ENCODE assay signal across 10 cellular contexts in genomic region chr6:4914412-4915159, GRCh38.
DNase-seq lines count a peak whose midpoint lies in the region; ATAC-seq lines count a peak whose summit lies in the region.
"Had no signal": no experiment of that assay in that cellular context is flagged by ENCODE, and none has a peak within 500 bp of the region (broad histone marks: within the 10 kb centered on the region; RNA-seq: fewer than 3 reads in every experiment).

No MANE protein-coding gene starts in this region.

- no peak overlapping the region for H3K27ac Mint-ChIP-seq in activated CD4-positive, alpha-beta T cell treated with anti-CD3 and anti-CD28 coated beads for 36 hours
- H3K27ac Mint-ChIP-seq in activated naive CD8-positive, alpha-beta T cell treated with anti-CD3 and anti-CD28 coated beads, Interleukin-2, amount 10 ng/mL, durations not matched to agents 7 days and 5 days: peak overlapping the region; percentile 68
- peak overlapping the region; percentile 63 for H3K27ac Mint-ChIP-seq in stimulated activated naive CD8-positive, alpha-beta T cell treated with anti-CD3 and anti-CD28 coated beads, Interleukin-15, Interleukin-2, amounts not matched to agents 100 ng/mL and 50 ng/mL, for 24 hours
- H3K27ac Mint-ChIP-seq: activated naive CD4-positive, alpha-beta T cell treated with anti-CD3 and anti-CD28 coated beads for 36 hours had no signal

- H3K4me3 Mint-ChIP-seq in activated CD4-positive, alpha-beta T cell treated with anti-CD3 and anti-CD28 coated beads for 36 hours: no peak overlapping the region
- peak overlapping the region; percentile 52 for H3K4me3 Mint-ChIP-seq in activated naive CD8-positive, alpha-beta T cell treated with anti-CD3 and anti-CD28 coated beads, Interleukin-2, amount 10 ng/mL, durations not matched to agents 7 days and 5 days
- no peak overlapping the region for H3K4me3 Mint-ChIP-seq in stimulated activated naive CD8-positive, alpha-beta T cell treated with anti-CD3 and anti-CD28 coated beads, Interleukin-15, Interleukin-2, amounts not matched to agents 100 ng/mL and 50 ng/mL, for 24 hours
- H3K4me3 Mint-ChIP-seq: activated naive CD4-positive, alpha-beta T cell treated with anti-CD3 and anti-CD28 coated beads for 36 hours had no signal

- no peaks in the 10 kb centered on the region for H3K9me3 Mint-ChIP-seq in activated CD4-positive, alpha-beta T cell treated with anti-CD3 and anti-CD28 coated beads for 36 hours (ENCODE audit: low read depth)
- H3K9me3 Mint-ChIP-seq in activated naive CD8-positive, alpha-beta T cell treated with anti-CD3 and anti-CD28 coated beads, Interleukin-2, amount 10 ng/mL, durations not matched to agents 7 days and 5 days: no peaks in the 10 kb centered on the region
- H3K9me3 Mint-ChIP-seq in stimulated activated naive CD8-positive, alpha-beta T cell treated with anti-CD3 and anti-CD28 coated beads, Interleukin-15, Interleukin-2, amounts not matched to agents 100 ng/mL and 50 ng/mL, for 24 hours: no peaks in the 10 kb centered on the region
- H3K9me3 Mint-ChIP-seq: activated naive CD4-positive, alpha-beta T cell treated with anti-CD3 and anti-CD28 coated beads for 36 hours had no signal

- peaks cover 15% of the 10 kb centered on the region for H3K36me3 Mint-ChIP-seq in activated CD4-positive, alpha-beta T cell treated with anti-CD3 and anti-CD28 coated beads for 36 hours (ENCODE audit: low read depth)
- peaks cover 19% of the 10 kb centered on the region for H3K36me3 Mint-ChIP-seq in activated naive CD8-positive, alpha-beta T cell treated with anti-CD3 and anti-CD28 coated beads, Interleukin-2, amount 10 ng/mL, durations not matched to agents 7 days and 5 days
- H3K36me3 Mint-ChIP-seq in stimulated activated naive CD8-positive, alpha-beta T cell treated with anti-CD3 and anti-CD28 coated beads, Interleukin-15, Interleukin-2, amounts not matched to agents 100 ng/mL and 50 ng/mL, for 24 hours (ENCODE audit: low read depth): peaks cover 18% of the 10 kb centered on the region

- peaks cover 53% of the 10 kb centered on the region for H3K4me1 Mint-ChIP-seq in activated CD4-positive, alpha-beta T cell treated with anti-CD3 and anti-CD28 coated beads for 36 hours
- peaks cover 51% of the 10 kb centered on the region for H3K4me1 Mint-ChIP-seq in activated naive CD8-positive, alpha-beta T cell treated with anti-CD3 and anti-CD28 coated beads, Interleukin-2, amount 10 ng/mL, durations not matched to agents 7 days and 5 days
- H3K4me1 Mint-ChIP-seq in stimulated activated naive CD8-positive, alpha-beta T cell treated with anti-CD3 and anti-CD28 coated beads, Interleukin-15, Interleukin-2, amounts not matched to agents 100 ng/mL and 50 ng/mL, for 24 hours (ENCODE audit: low read depth): peaks cover 58% of the 10 kb centered on the region

- ATAC-seq in activated CD4-positive, alpha-beta T cell treated with anti-CD3 and anti-CD28 coated beads for 36 hours: peak; percentile 70
- peak; percentile 48 for ATAC-seq in activated naive CD8-positive, alpha-beta T cell treated with anti-CD3 and anti-CD28 coated beads, Interleukin-2, amount 10 ng/mL, durations not matched to agents 7 days and 5 days (ENCODE audit: low read depth)
- no peak for ATAC-seq in GM19395 (IDR thresholded peaks at IDR 0.05; ENCODE audit: unreplicated experiment)

- no peaks in the 10 kb centered on the region for H3K27me3 Mint-ChIP-seq in activated CD4-positive, alpha-beta T cell treated with anti-CD3 and anti-CD28 coated beads for 36 hours
- no peaks in the 10 kb centered on the region for H3K27me3 Mint-ChIP-seq in activated naive CD8-positive, alpha-beta T cell treated with anti-CD3 and anti-CD28 coated beads, Interleukin-2, amount 10 ng/mL, durations not matched to agents 7 days and 5 days
- H3K27me3 Mint-ChIP-seq in stimulated activated naive CD8-positive, alpha-beta T cell treated with anti-CD3 and anti-CD28 coated beads, Interleukin-15, Interleukin-2, amounts not matched to agents 100 ng/mL and 50 ng/mL, for 24 hours: no peaks in the 10 kb centered on the region

- peak; percentile 25 for DNase-seq in activated CD4-positive, alpha-beta T cell treated with anti-CD3 and anti-CD28 coated beads for 36 hours
- DNase-seq in activated CD4-positive, alpha-beta T cell treated with anti-CD3 and anti-CD28 coated beads, Interleukin-2, amount 50 U/mL, for 4 hours: no peak
- DNase-seq in activated naive CD8-positive, alpha-beta T cell treated with anti-CD3 and anti-CD28 coated beads, Interleukin-2, amount 10 ng/mL, durations not matched to agents 7 days and 5 days: no peak
- peak; percentile 37 for DNase-seq in iris pigment epithelial cell (ENCODE audit: low read depth)
- DNase-seq in NCI-H1694 treated with DMSO at 0.1 percent for 48 hours (lab: John Stamatoyannopoulos, UW): no peak
- no peak for DNase-seq in GDM1 (lab: John Stamatoyannopoulos, UW)
- DNase-seq: activated naive CD4-positive, alpha-beta T cell treated with anti-CD3 and anti-CD28 coated beads for 36 hours; Karpas-422 had no signal

- CTCF ChIA-PET in activated CD4-positive, alpha-beta T cell treated with anti-CD3 and anti-CD28 coated beads for 36 hours (lab: Charles Lee): interaction anchor here (0.5 to 1.0 kb wide), 3 partner anchors 11 to 27 kb away, joined by 3 read pairs; no protein-coding TSS in a partner anchor

- POLR2A ChIA-PET in activated CD4-positive, alpha-beta T cell treated with anti-CD3 and anti-CD28 coated beads for 36 hours (lab: Charles Lee): no interaction called here
- POLR2A ChIA-PET in activated naive CD8-positive, alpha-beta T cell treated with anti-CD3 and anti-CD28 coated beads, Interleukin-2, amount 10 ng/mL, durations not matched to agents 7 days and 5 days (lab: Charles Lee): no interaction called here

- intact Hi-C loops in activated CD4-positive, alpha-beta T cell treated with anti-CD3 and anti-CD28 coated beads for 36 hours (cut with DNase I, micrococcal nuclease): no loop called here

Comparison
In these comparisons a context has a peak if more than half of its experiments do, and no peak if none do; other contexts are left out.
1. DNase-seq: peak in activated CD4-positive, alpha-beta T cell treated with anti-CD3 and anti-CD28 coated beads for 36 hours (single experiment) and iris pigment epithelial cell (single experiment); none in activated CD4-positive, alpha-beta T cell treated with anti-CD3 and anti-CD28 coated beads, Interleukin-2, amount 50 U/mL, for 4 hours (0 of 2), activated naive CD8-positive, alpha-beta T cell treated with anti-CD3 and anti-CD28 coated beads, Interleukin-2, amount 10 ng/mL, durations not matched to agents 7 days and 5 days (single experiment), NCI-H1694 treated with DMSO at 0.1 percent for 48 hours (single experiment) and GDM1 (single experiment).